In genomic region chr14:27587103-27587502, GRCh38 we compare ENCODE assay signal across 18 cellular contexts.
DNase-seq lines count a peak whose midpoint lies in the region; ATAC-seq and TF ChIP-seq lines count a peak whose summit lies in the region.
"Had no signal": no experiment of that assay in that cellular context is flagged by ENCODE, and none has a peak within 500 bp of the region (broad histone marks: within the 10 kb centered on the region; RNA-seq: fewer than 3 reads in every experiment).

No MANE protein-coding gene starts in this region.

- no peaks in the 10 kb centered on the region for H4K20me1 ChIP-seq in SK-N-SH (ENCODE audit: insufficient read depth)

- TF ChIP-seq EP300 in SK-N-SH (IDR thresholded peaks at IDR 0.05; ENCODE audit: borderline replicate concordance in 1 of 2, low read depth in 1 of 2, low read length in 1 of 2), result no peak

- no peak overlapping the region for H2BK120ac ChIP-seq in mesendoderm (ENCODE audit: low read depth, low read length)

- CTCF ChIA-PET in SK-N-SH (lab: Yijun Ruan, JAX), result interaction anchor here (1.0 kb wide), 1 partner anchor 21 kb away, joined by 4 read pairs; no protein-coding TSS in a partner anchor
- CTCF ChIA-PET in WTC11 (lab: Charles Lee), result interaction anchor here (0.5 to 0.6 kb wide), 3 partner anchors 8 to 286 kb away, joined by 3 to 5 read pairs (median 4); no protein-coding TSS in a partner anchor

- H3K27ac ChIP-seq in SK-N-SH (ENCODE audit: low read depth in 2 of 2, low read length in 1 of 2) (no peak overlapping the region), mesendoderm (ENCODE audit: low read depth, low read length) (no peak overlapping the region)
- H3K27ac ChIP-seq: Peyer's patch had no signal

- H2AK5ac ChIP-seq in mesendoderm (ENCODE audit: low read length), result no peak overlapping the region

- H2AFZ ChIP-seq in SK-N-SH (ENCODE audit: low read depth), result no peak overlapping the region

- H3K4me2 ChIP-seq in SK-N-SH, result no peak overlapping the region
- H3K4me2 ChIP-seq in mesendoderm (ENCODE audit: low read length), result no peak overlapping the region

- POLR2A ChIA-PET in SK-N-SH (lab: Yijun Ruan, JAX) (no interaction called here), WTC11 (lab: Charles Lee) (no interaction called here)

- no peak overlapping the region for H2BK15ac ChIP-seq in mesendoderm (replicated peaks; ENCODE audit: low read depth)

- no peak overlapping the region for H4K8ac ChIP-seq in mesendoderm (ENCODE audit: low read depth, low read length)

- no peaks in the 10 kb centered on the region for H3K36me3 ChIP-seq in SK-N-SH (replicated peaks in 1 of 2; ENCODE audit: control insufficient read depth in 1 of 2, insufficient read depth in 2 of 2, low read length in 1 of 2)
- H3K36me3 ChIP-seq in mesendoderm (ENCODE audit: control insufficient read depth, insufficient read depth, low read length), result no peaks in the 10 kb centered on the region
- H3K36me3 ChIP-seq: Peyer's patch had no signal

- H3K9me3 ChIP-seq in SK-N-SH, result no peaks in the 10 kb centered on the region
- H3K9me3 ChIP-seq: Peyer's patch had no signal

- no peaks in the 10 kb centered on the region for H3K79me1 ChIP-seq in mesendoderm (ENCODE audit: low read length)

- H3K56ac ChIP-seq in mesendoderm (ENCODE audit: low read length), result no peak overlapping the region

- no peak overlapping the region for H2BK5ac ChIP-seq in mesendoderm (ENCODE audit: low read length)

- no peak overlapping the region for H3K23ac ChIP-seq in mesendoderm (ENCODE audit: low read length)

- H3K9me3 Mint-ChIP-seq in WTC11, result peaks cover under 1% of the 10 kb centered on the region

- no peak overlapping the region for H3K4me3 Mint-ChIP-seq in WTC11

- 24% methylated on average over 3 of the region's 3 CpGs for WGBS in SK-N-SH (ENCODE audit: low lambda C conversion rate)
- no CpG with 5 or more reads among the region's 3 CpGs for WGBS in mesendoderm (ENCODE audit: extremely low coverage, insufficient coverage, low lambda C conversion rate)

- ATAC-seq in SK-N-SH treated with all-trans-retinoic acid at 6 μM for 48 hours (no peak), WTC11 (peak; percentile 59), GM21529 (IDR thresholded peaks at IDR 0.05; ENCODE audit: unreplicated experiment) (no peak)

- peak; percentile 42 for TF ChIP-seq CTCF in SK-N-SH (IDR thresholded peaks at IDR 0.05)
- no peak for TF ChIP-seq CTCF in WTC11 (IDR thresholded peaks at IDR 0.05)

- H3K4me1 Mint-ChIP-seq in WTC11, result no peaks in the 10 kb centered on the region

- no peaks in the 10 kb centered on the region for H3K36me3 Mint-ChIP-seq in WTC11

- H3K27ac Mint-ChIP-seq in WTC11, result no peak overlapping the region

- H3K9ac ChIP-seq in SK-N-SH (no peak overlapping the region), mesendoderm (ENCODE audit: low read length) (no peak overlapping the region)

- H3K27me3 ChIP-seq in SK-N-SH (ENCODE audit: insufficient read depth), result no peaks in the 10 kb centered on the region
- H3K27me3 ChIP-seq in mesendoderm (ENCODE audit: insufficient read depth, low read length, poor library complexity), result no peaks in the 10 kb centered on the region
- H3K27me3 ChIP-seq: Peyer's patch had no signal

- no peak for DNase-seq in SK-N-SH
- no peak for DNase-seq in WTC11 (ENCODE audit: low spot score)
- peak; percentile 16 for DNase-seq in mesendoderm
- no peak for DNase-seq in NCI-H510A treated with DMSO at 0.1 percent for 48 hours (lab: John Stamatoyannopoulos, UW)
- DNase-seq in NCI-H2029 (lab: John Stamatoyannopoulos, UW), result no peak
- no peak for DNase-seq in EL
- DNase-seq: C1 segment of cervical spinal cord, DND-41, GDM1, KBM-7, NCI-H1092 treated with DMSO at 0.1 percent for 48 hours, NCI-H1694, NCI-H446 treated with DMSO at 0.1 percent for 48 hours, NCI-H774, Peyer's patch, Right ventricle myocardium superior had no signal

- no peaks in the 10 kb centered on the region; a peak in 1 of 4 replicates for H3K4me1 ChIP-seq in SK-N-SH (ENCODE audit: control insufficient read depth in 1 of 2, insufficient read depth in 2 of 2, low read depth in 1 of 2, low read length in 1 of 2)
- H3K4me1 ChIP-seq in mesendoderm (ENCODE audit: control insufficient read depth, low read depth, low read length), result no peaks in the 10 kb centered on the region
- H3K4me1 ChIP-seq: Peyer's patch had no signal

- no peaks in the 10 kb centered on the region for H3F3A ChIP-seq in SK-N-SH (replicated peaks; ENCODE audit: insufficient read depth)

- H3K79me2 ChIP-seq in SK-N-SH (ENCODE audit: insufficient read depth) (no peaks in the 10 kb centered on the region), mesendoderm (ENCODE audit: control insufficient read depth, insufficient read depth, low read length) (no peaks in the 10 kb centered on the region)

- no peak overlapping the region for H4K5ac ChIP-seq in mesendoderm (ENCODE audit: low read length)

- no peak overlapping the region for H3K4ac ChIP-seq in mesendoderm (ENCODE audit: low read depth, low read length)

- TF ChIP-seq RAD21 in SK-N-SH (IDR thresholded peaks at IDR 0.05; ENCODE audit: low read length), result no peak

- H3K27me3 Mint-ChIP-seq in WTC11 (ENCODE audit: low read depth), result no peaks in the 10 kb centered on the region

- no peak overlapping the region for H3K4me3 ChIP-seq in SK-N-SH (ENCODE audit: low read depth in 2 of 2, low read length in 1 of 2)
- H3K4me3 ChIP-seq in mesendoderm (ENCODE audit: low read length), result no peak overlapping the region
- H3K4me3 ChIP-seq: Peyer's patch had no signal

- no peak overlapping the region for H3K18ac ChIP-seq in mesendoderm (ENCODE audit: low read length)

- H3K9me2 ChIP-seq in SK-N-SH, result no peaks in the 10 kb centered on the region

TF ChIP-seq in SK-N-SH, 30 proteins besides CTCF, POLR2A, EP300 and RAD21 (continues in another document):
- TF ChIP-seq SIN3A (IDR thresholded peaks at IDR 0.05; ENCODE audit: borderline replicate concordance, low read depth, low read length) (no peak), TCF12 (IDR thresholded peaks at IDR 0.05) (no peak), MAX (IDR thresholded peaks at IDR 0.05; ENCODE audit: low read depth) (no peak)

TF ChIP-seq in SK-N-SH treated with all-trans-retinoic acid at 6 μM for 48 hours, 23 proteins besides CTCF, POLR2A, EP300 and RAD21 (continues in another document):
- TF ChIP-seq ZNF8 (CRISPR knock-in tag; IDR thresholded peaks at IDR 0.05) (no peak), OSR1 (CRISPR knock-in tag; IDR thresholded peaks at IDR 0.05) (no peak), CSDC2 (CRISPR knock-in tag; IDR thresholded peaks at IDR 0.05) (no peak), CREB5 (CRISPR knock-in tag; IDR thresholded peaks at IDR 0.05; ENCODE audit: low read depth) (no peak), ZNF565 (CRISPR knock-in tag; conservative IDR thresholded peaks at IDR 0.05; ENCODE audit: low read depth) (no peak), TCF4 (CRISPR knock-in tag; IDR thresholded peaks at IDR 0.05; ENCODE audit: borderline replicate concordance) (no peak), ZC3H10 (CRISPR knock-in tag; IDR thresholded peaks at IDR 0.05) (no peak)

TF ChIP-seq in WTC11, 78 proteins besides CTCF, POLR2A, EP300 and RAD21 (continues in another document):
- TF ChIP-seq ATF2 (CRISPR knock-in tag; IDR thresholded peaks at IDR 0.05; ENCODE audit: borderline replicate concordance, low read depth) (no peak), MAX (CRISPR knock-in tag; IDR thresholded peaks at IDR 0.05) (no peak), SP1 (CRISPR knock-in tag; conservative IDR thresholded peaks at IDR 0.05) (no peak), E2F4 (CRISPR knock-in tag; IDR thresholded peaks at IDR 0.05; ENCODE audit: borderline replicate concordance, low read depth) (no peak), RORB (CRISPR knock-in tag; IDR thresholded peaks at IDR 0.05) (no peak), EMX1 (CRISPR knock-in tag; IDR thresholded peaks at IDR 0.05) (no peak)
- TF ChIP-seq, protein P1, sequence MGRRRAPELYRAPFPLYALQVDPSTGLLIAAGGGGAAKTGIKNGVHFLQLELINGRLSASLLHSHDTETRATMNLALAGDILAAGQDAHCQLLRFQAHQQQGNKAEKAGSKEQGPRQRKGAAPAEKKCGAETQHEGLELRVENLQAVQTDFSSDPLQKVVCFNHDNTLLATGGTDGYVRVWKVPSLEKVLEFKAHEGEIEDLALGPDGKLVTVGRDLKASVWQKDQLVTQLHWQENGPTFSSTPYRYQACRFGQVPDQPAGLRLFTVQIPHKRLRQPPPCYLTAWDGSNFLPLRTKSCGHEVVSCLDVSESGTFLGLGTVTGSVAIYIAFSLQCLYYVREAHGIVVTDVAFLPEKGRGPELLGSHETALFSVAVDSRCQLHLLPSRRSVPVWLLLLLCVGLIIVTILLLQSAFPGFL (CRISPR knock-in tag; IDR thresholded peaks at IDR 0.05; ENCODE audit: borderline replicate concordance), result no peak
- TF ChIP-seq, protein P2, sequence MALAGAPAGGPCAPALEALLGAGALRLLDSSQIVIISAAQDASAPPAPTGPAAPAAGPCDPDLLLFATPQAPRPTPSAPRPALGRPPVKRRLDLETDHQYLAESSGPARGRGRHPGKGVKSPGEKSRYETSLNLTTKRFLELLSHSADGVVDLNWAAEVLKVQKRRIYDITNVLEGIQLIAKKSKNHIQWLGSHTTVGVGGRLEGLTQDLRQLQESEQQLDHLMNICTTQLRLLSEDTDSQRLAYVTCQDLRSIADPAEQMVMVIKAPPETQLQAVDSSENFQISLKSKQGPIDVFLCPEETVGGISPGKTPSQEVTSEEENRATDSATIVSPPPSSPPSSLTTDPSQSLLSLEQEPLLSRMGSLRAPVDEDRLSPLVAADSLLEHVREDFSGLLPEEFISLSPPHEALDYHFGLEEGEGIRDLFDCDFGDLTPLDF (CRISPR knock-in tag; IDR thresholded peaks at IDR 0.05), result no peak

Comparison
In these comparisons a context has a peak if more than half of its experiments do, and no peak if none do; other contexts are left out.
1. Of the 6 proteins assayed by ChIP-seq in both WTC11 and SK-N-SH: peak only in WTC11: none; only in SK-N-SH: CTCF; in both: none; in neither: 5.